In the genomic region with DNA sequence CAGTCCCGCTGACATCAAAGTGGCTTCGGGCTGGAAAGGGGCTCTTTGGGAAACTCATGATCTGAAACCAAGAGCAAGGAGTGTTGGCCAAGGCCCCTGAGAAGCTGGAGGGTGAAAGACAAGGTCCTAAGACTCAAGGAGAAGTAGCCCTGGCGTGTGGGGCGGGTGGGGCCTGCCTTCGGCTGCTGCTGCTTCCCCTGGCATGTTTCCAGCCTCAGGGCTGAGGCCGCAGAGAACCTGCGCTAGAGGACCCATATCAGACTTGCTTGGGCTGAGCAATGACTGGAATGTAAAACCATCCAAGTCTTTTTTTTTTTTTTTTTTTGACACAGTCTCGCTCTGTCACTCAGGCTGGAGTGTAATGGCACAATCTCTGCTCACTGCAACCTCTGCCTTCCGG, we compare ENCODE assay signal across 16 cellular contexts.
DNase-seq lines count a peak whose midpoint lies in the region; ATAC-seq, FAIRE-seq and TF ChIP-seq lines count a peak whose summit lies in the region.
"Had no signal": no experiment of that assay in that cellular context is flagged by ENCODE, and none has a peak within 500 bp of the region (broad histone marks: within the 10 kb centered on the region; RNA-seq: fewer than 3 reads in every experiment).

No MANE protein-coding gene starts in this region.

- DNase-seq in HepG2 (ENCODE audit: low spot score) (no peak), right lobe of liver (no peak), amniotic epithelial cell (ENCODE audit: low read depth) (peak; percentile 8), islet precursor cell (peak; percentile 83), HuH-7 (ENCODE audit: low spot score) (no peak)
- DNase-seq in stimulated activated CD4-positive, alpha-beta T cell treated with anti-CD3 and anti-CD28 coated beads, Interleukin-4, amount 100 ng/mL, for 1 hour: no peak
- no peak for DNase-seq in activated CD4-positive, alpha-beta T cell treated with anti-CD3 and anti-CD28 coated beads for 36 hours
- DNase-seq: 8988T; Calu3; CD4-positive, alpha-beta memory T cell; DMS79 treated with DMSO at 0.1 percent for 48 hours had no signal

- no peak for TF ChIP-seq POLR2A in HepG2 (IDR thresholded peaks at IDR 0.05; ENCODE audit: insufficient read depth in 1 of 2, low read depth in 2 of 2, low read length in 2 of 2)
- no peak for TF ChIP-seq POLR2A in right lobe of liver (IDR thresholded peaks at IDR 0.05)

- TF ChIP-seq RAD21 in HepG2 (CRISPR knock-in tag; IDR thresholded peaks at IDR 0.05): no peak

- H3K4me1 ChIP-seq in HepG2 (ENCODE audit: insufficient read depth, low read length) (no peaks in the 10 kb centered on the region), right lobe of liver (no peaks in the 10 kb centered on the region)
- H3K4me1 ChIP-seq: BLaER1, HAP-1 had no signal

- CTCF ChIA-PET in HepG2 (lab: Yijun Ruan, JAX; ENCODE audit: low intra/inter-chr PET ratio, low total read pairs): no interaction called here
- CTCF ChIA-PET in activated CD4-positive, alpha-beta T cell treated with anti-CD3 and anti-CD28 coated beads for 36 hours (lab: Charles Lee): no interaction called here

- H3K4me3 ChIP-seq in HepG2 (replicated peaks in 1 of 3; ENCODE audit: insufficient read depth in 1 of 3, low read depth in 2 of 3, low read length in 3 of 3) (no peak overlapping the region), right lobe of liver (no peak overlapping the region)
- H3K4me3 ChIP-seq: BLaER1, GM12878, HAP-1 had no signal

- H3K79me2 ChIP-seq in HepG2 (ENCODE audit: insufficient read depth, low read length): no peaks in the 10 kb centered on the region

- no peak overlapping the region for H3K27ac Mint-ChIP-seq in activated CD4-positive, alpha-beta T cell treated with anti-CD3 and anti-CD28 coated beads for 36 hours
- H3K27ac Mint-ChIP-seq: CD14-positive monocyte; CD4-positive, alpha-beta memory T cell had no signal

- WGBS in HepG2 (ENCODE audit: low lambda C conversion rate): 17% methylated on average over 9 of the region's 9 CpGs
- WGBS in right lobe of liver (ENCODE audit: insufficient coverage, low coverage, low lambda C conversion rate, missing lambda C conversion rate): 65% methylated on average over 6 of the region's 9 CpGs

- no peak overlapping the region for H3K4me2 ChIP-seq in HepG2 (ENCODE audit: low read depth, low read length)
- H3K4me2 ChIP-seq: BLaER1 had no signal

- peak; percentile 17; the same call in 1 of the 3 replicates for ATAC-seq in HepG2
- ATAC-seq in right lobe of liver: no peak
- ATAC-seq in activated CD4-positive, alpha-beta T cell treated with anti-CD3 and anti-CD28 coated beads for 36 hours: no peak
- ATAC-seq: GM12878 had no signal

- H3K27me3 ChIP-seq in HepG2 (ENCODE audit: control insufficient read depth in 1 of 2, insufficient read depth in 2 of 2, low read length in 2 of 2) (peaks cover 9 to 31% of the 10 kb centered on the region in 2 experiments; a peak in 2 of 5 replicates), right lobe of liver (no peaks in the 10 kb centered on the region)
- H3K27me3 ChIP-seq: BLaER1 had no signal

- no peaks in the 10 kb centered on the region for H4K20me1 ChIP-seq in HepG2 (ENCODE audit: insufficient read depth, low read length)
- H4K20me1 ChIP-seq: BLaER1 had no signal

- in situ Hi-C loops in HepG2 (cut with HindIII; ENCODE audit: extremely low pct_ligation_motif_present, low pct_unique_long_range_greater_than_20kb): no loop called here

- BruUV-seq in HepG2 (replicated peaks; lab: Mats Ljungman, UMichigan): no TSS peak

- H3K27ac ChIP-seq in HepG2 (ENCODE audit: extremely low read length, insufficient read depth, low read length) (no peak overlapping the region), right lobe of liver (no peak overlapping the region)
- H3K27ac ChIP-seq: BLaER1 had no signal

- TF ChIP-seq EP300 in HepG2 (IDR thresholded peaks at IDR 0.05; ENCODE audit: low read depth in 2 of 2, low read length in 2 of 2) (no peak), HepG2 (CRISPR knock-in tag; IDR thresholded peaks at IDR 0.05; ENCODE audit: borderline replicate concordance) (no peak)

- H3K9me3 ChIP-seq in HepG2 (ENCODE audit: low read length) (no peaks in the 10 kb centered on the region), right lobe of liver (no peaks in the 10 kb centered on the region)
- H3K9me3 ChIP-seq: BLaER1, HAP-1 had no signal

- H3K9ac ChIP-seq in HepG2 (ENCODE audit: insufficient read depth, low read depth, low read length): no peak overlapping the region
- H3K9ac ChIP-seq: BLaER1 had no signal

- no peaks in the 10 kb centered on the region for H3K4me1 Mint-ChIP-seq in activated CD4-positive, alpha-beta T cell treated with anti-CD3 and anti-CD28 coated beads for 36 hours
- H3K4me1 Mint-ChIP-seq: CD14-positive monocyte; CD4-positive, alpha-beta memory T cell had no signal

- POLR2A ChIA-PET in HepG2 (lab: Yijun Ruan, JAX): no interaction called here
- POLR2A ChIA-PET in activated CD4-positive, alpha-beta T cell treated with anti-CD3 and anti-CD28 coated beads for 36 hours (lab: Charles Lee): no interaction called here

- H3K36me3 ChIP-seq in HepG2 (replicated peaks in 1 of 2; ENCODE audit: control insufficient read depth in 1 of 2, insufficient read depth in 2 of 2, low read length in 2 of 2) (no peaks in the 10 kb centered on the region), right lobe of liver (no peaks in the 10 kb centered on the region)
- H3K36me3 ChIP-seq: BLaER1, HAP-1 had no signal

- no peaks in the 10 kb centered on the region for H3K36me3 Mint-ChIP-seq in activated CD4-positive, alpha-beta T cell treated with anti-CD3 and anti-CD28 coated beads for 36 hours (ENCODE audit: low read depth)
- H3K36me3 Mint-ChIP-seq: CD14-positive monocyte; CD4-positive, alpha-beta memory T cell had no signal

- FAIRE-seq in HepG2 (lab: Jason Lieb, UNC): no peak
- FAIRE-seq: GM12878, GM19239 had no signal

- H3K27me3 Mint-ChIP-seq in activated CD4-positive, alpha-beta T cell treated with anti-CD3 and anti-CD28 coated beads for 36 hours: peaks cover 8% of the 10 kb centered on the region

- no peak overlapping the region for H3K4me3 Mint-ChIP-seq in activated CD4-positive, alpha-beta T cell treated with anti-CD3 and anti-CD28 coated beads for 36 hours
- H3K4me3 Mint-ChIP-seq: CD14-positive monocyte; CD4-positive, alpha-beta memory T cell had no signal

- TF ChIP-seq CTCF in HepG2 (CRISPR knock-in tag; IDR thresholded peaks at IDR 0.05) (no peak), right lobe of liver (IDR thresholded peaks at IDR 0.05) (no peak)

- intact Hi-C loops in HepG2 (cut with micrococcal nuclease; ENCODE audit: unreplicated experiment) (no loop called here), right lobe of liver (cut with DNase I) (no loop called here)
- intact Hi-C loops in activated CD4-positive, alpha-beta T cell treated with anti-CD3 and anti-CD28 coated beads for 36 hours (cut with DNase I, micrococcal nuclease): no loop called here

- no peaks in the 10 kb centered on the region for H3K9me3 Mint-ChIP-seq in activated CD4-positive, alpha-beta T cell treated with anti-CD3 and anti-CD28 coated beads for 36 hours (ENCODE audit: low read depth)

- no peak overlapping the region for H2AFZ ChIP-seq in HepG2 (ENCODE audit: low read length)

TF ChIP-seq in HepG2, 621 proteins besides CTCF, POLR2A, EP300 and RAD21 (continues in another document):
- TF ChIP-seq, protein P1, sequence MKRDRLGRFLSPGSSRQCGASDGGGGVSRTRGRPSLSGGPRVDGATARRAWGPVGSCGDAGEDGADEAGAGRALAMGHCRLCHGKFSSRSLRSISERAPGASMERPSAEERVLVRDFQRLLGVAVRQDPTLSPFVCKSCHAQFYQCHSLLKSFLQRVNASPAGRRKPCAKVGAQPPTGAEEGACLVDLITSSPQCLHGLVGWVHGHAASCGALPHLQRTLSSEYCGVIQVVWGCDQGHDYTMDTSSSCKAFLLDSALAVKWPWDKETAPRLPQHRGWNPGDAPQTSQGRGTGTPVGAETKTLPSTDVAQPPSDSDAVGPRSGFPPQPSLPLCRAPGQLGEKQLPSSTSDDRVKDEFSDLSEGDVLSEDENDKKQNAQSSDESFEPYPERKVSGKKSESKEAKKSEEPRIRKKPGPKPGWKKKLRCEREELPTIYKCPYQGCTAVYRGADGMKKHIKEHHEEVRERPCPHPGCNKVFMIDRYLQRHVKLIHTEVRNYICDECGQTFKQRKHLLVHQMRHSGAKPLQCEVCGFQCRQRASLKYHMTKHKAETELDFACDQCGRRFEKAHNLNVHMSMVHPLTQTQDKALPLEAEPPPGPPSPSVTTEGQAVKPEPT (CRISPR knock-in tag; IDR thresholded peaks at IDR 0.05; ENCODE audit: low read depth): no peak
- no peak for TF ChIP-seq BRCA1 (CRISPR knock-in tag; IDR thresholded peaks at IDR 0.05)
- TF ChIP-seq ZNF782 (CRISPR knock-in tag; IDR thresholded peaks at IDR 0.05; ENCODE audit: borderline replicate concordance): no peak
- no peak for TF ChIP-seq ZNF124 (CRISPR knock-in tag; IDR thresholded peaks at IDR 0.05)
- TF ChIP-seq PCBP1 (IDR thresholded peaks at IDR 0.05; ENCODE audit: borderline replicate concordance, low read depth, low read length): no peak
- no peak for TF ChIP-seq ZNF772 (CRISPR knock-in tag; IDR thresholded peaks at IDR 0.05)
- TF ChIP-seq NFKB2 (CRISPR knock-in tag; IDR thresholded peaks at IDR 0.05; ENCODE audit: borderline replicate concordance): no peak
- TF ChIP-seq, protein P2, sequence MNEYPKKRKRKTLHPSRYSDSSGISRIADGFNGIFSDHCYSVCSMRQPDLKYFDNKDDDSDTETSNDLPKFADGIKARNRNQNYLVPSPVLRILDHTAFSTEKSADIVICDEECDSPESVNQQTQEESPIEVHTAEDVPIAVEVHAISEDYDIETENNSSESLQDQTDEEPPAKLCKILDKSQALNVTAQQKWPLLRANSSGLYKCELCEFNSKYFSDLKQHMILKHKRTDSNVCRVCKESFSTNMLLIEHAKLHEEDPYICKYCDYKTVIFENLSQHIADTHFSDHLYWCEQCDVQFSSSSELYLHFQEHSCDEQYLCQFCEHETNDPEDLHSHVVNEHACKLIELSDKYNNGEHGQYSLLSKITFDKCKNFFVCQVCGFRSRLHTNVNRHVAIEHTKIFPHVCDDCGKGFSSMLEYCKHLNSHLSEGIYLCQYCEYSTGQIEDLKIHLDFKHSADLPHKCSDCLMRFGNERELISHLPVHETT (CRISPR knock-in tag; conservative IDR thresholded peaks at IDR 0.05): no peak
- no peak for TF ChIP-seq ELF4 (CRISPR knock-in tag; IDR thresholded peaks at IDR 0.05; ENCODE audit: borderline replicate concordance)
- no peak for TF ChIP-seq TCF7L2 (IDR thresholded peaks at IDR 0.05; ENCODE audit: low read depth, low read length)
- TF ChIP-seq MZF1 (CRISPR knock-in tag; IDR thresholded peaks at IDR 0.05; ENCODE audit: borderline replicate concordance): no peak
- no peak for TF ChIP-seq RBM39 (IDR thresholded peaks at IDR 0.05; ENCODE audit: low read depth, low read length, poor library complexity, severe bottlenecking)
- TF ChIP-seq KLF11 (CRISPR knock-in tag; IDR thresholded peaks at IDR 0.05): no peak
- TF ChIP-seq GLI4 (CRISPR knock-in tag; IDR thresholded peaks at IDR 0.05; ENCODE audit: borderline replicate concordance): no peak
- no peak for TF ChIP-seq ATF1 (CRISPR knock-in tag; IDR thresholded peaks at IDR 0.05)
- no peak for TF ChIP-seq SRSF1 (optimal IDR thresholded peaks at IDR 0.05; ENCODE audit: low read depth, low read length)

Comparison
In these comparisons a context has a peak if more than half of its experiments do, and no peak if none do; other contexts are left out.
1. DNase-seq: peak in amniotic epithelial cell (single experiment) and islet precursor cell (single experiment); none in HepG2 (single experiment), right lobe of liver (0 of 3), stimulated activated CD4-positive, alpha-beta T cell treated with anti-CD3 and anti-CD28 coated beads, Interleukin-4, amount 100 ng/mL, for 1 hour (single experiment), activated CD4-positive, alpha-beta T cell treated with anti-CD3 and anti-CD28 coated beads for 36 hours (single experiment) and HuH-7 (single experiment).